Comparison of ENCODE assay signal across 39 cellular contexts in genomic region chr13:52840066-52840465, GRCh38. TPM values are rescaled to one million over a fixed set of nuclear protein-coding genes. Genes with fewer than 3 reads are reported as not detected.
"Had no signal": no experiment of that assay in that cellular context is flagged by ENCODE, and none has a peak within 500 bp of the region (broad histone marks: within the 10 kb centered on the region; RNA-seq: fewer than 3 reads in every experiment).

No MANE protein-coding gene starts in this region.

- H3K9ac ChIP-seq: KMS-11 had no signal

- H3K9me3 ChIP-seq: MG63 had no signal

- H3K36me3 ChIP-seq: MG63 had no signal

- DNase-seq: Kasumi-1, KG1, MG63, MM.1S, MV-4-11, NCI-H1048, NCI-H1092, NCI-H1092 treated with DMSO at 0.1 percent for 48 hours, NCI-H1105, NCI-H1105 treated with DMSO at 0.1 percent for 48 hours, NCI-H1417, NCI-H1417 treated with DMSO at 0.1 percent for 48 hours, NCI-H1436, NCI-H1436 treated with DMSO at 0.1 percent for 48 hours, NCI-H146, NCI-H1694, NCI-H1694 treated with DMSO at 0.1 percent for 48 hours, NCI-H187, NCI-H187 treated with DMSO at 0.1 percent for 48 hours, NCI-H1930, NCI-H2029, NCI-H2029 treated with DMSO at 0.1 percent for 48 hours, NCI-H2081, NCI-H2081 treated with DMSO at 0.1 percent for 48 hours, NCI-H2107, NCI-H2171, NCI-H2171 treated with DMSO at 0.1 percent for 48 hours, NCI-H2227 treated with DMSO at 0.1 percent for 48 hours, NCI-H226, NCI-H345, NCI-H446, NCI-H446 treated with DMSO at 0.1 percent for 48 hours, NCI-H510A, NCI-H510A treated with DMSO at 0.1 percent for 48 hours had no signal

- H3K4me3 ChIP-seq: MG63 had no signal

- H3K27ac ChIP-seq: KMS-11 had no signal

RNA-seq across cellular contexts. Expression of gene PCDH8, which starts 8.4 kb away (rescaled TPM):
- total RNA-seq: LHCN-M2, M059J, MCF 10A, NCI-H460 had no signal
